22 cellular contexts compared by ENCODE assay signal in the genomic region with DNA sequence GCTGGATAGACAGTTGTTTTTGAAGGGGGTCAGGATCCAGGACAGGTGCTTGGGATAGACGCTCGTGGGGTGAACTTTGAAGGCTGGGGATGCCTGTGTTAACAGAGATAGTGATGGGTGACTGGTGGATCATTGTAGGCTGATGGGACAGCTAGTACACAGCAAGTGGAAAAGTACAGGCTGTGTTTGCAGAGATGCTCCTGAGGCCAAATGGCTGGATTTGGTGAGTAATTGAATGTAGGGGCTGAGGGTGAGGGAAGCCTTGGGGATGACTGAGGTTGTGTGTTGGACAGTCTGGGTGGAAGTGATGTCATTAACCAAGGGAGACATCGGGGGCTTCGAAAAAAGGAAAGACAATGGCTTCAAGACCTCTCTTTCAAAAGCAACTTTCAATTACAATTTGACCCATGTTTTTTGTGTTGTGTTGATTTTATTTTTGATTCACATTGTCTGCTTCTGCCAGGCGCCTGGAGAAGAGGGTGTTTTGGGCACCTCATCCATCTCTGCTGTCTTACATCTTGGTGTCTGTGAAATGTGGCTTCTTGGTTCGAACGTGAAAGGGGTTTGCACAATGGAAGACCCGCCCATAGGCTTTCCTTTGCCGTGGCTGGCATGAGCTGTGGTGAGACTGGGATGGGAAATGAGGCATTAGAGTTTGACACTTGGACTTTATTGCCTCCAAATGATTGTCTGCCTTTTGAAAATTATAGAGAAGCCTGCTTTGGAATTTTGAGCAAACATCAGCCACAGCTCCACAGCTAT.
"Had no signal": no experiment of that assay in that cellular context is flagged by ENCODE, and none has a peak within 500 bp of the region (broad histone marks: within the 10 kb centered on the region; RNA-seq: fewer than 3 reads in every experiment).

No MANE protein-coding gene starts in this region.

- H3K27ac ChIP-seq: foreskin keratinocyte, hepatocyte, left ventricle myocardium inferior, pancreas, right lobe of liver, skin epidermis, stomach, upper lobe of left lung had no signal

- H3K27me3 ChIP-seq: pancreas, right lobe of liver, upper lobe of left lung had no signal

- H3K9me3 ChIP-seq: left ventricle myocardium inferior, pancreas, right lobe of liver, stomach, upper lobe of left lung had no signal

- DNase-seq: activated effector memory CD4-positive, alpha-beta T cell treated with anti-CD3 and anti-CD28 coated beads, Interleukin-2, amount 50 U/mL, for 16 hours; activated naive CD4-positive, alpha-beta T cell treated with anti-CD3 and anti-CD28 coated beads, Interleukin-2, amount 10 ng/mL, durations not matched to agents 7 days and 5 days; activated T-cell treated with anti-CD3 and anti-CD28 coated beads for 4 hours; amygdala; cerebellar nuclear complex; effector CD4-positive, alpha-beta T cell; erythroblast; foreskin keratinocyte; immature natural killer cell; kidney glomerular epithelial cell; left ventricle myocardium inferior; mammary epithelial cell; pancreas; stomach; T-helper 9 cell; upper lobe of left lung had no signal

- H3K4me1 ChIP-seq: foreskin keratinocyte, pancreas, right lobe of liver had no signal

- H3K4me3 ChIP-seq: hepatocyte, left ventricle myocardium inferior, pancreas, right lobe of liver, skin epidermis, stomach, upper lobe of left lung had no signal

- ATAC-seq: foreskin keratinocyte; natural killer cell treated with Interleukin-12 subunit alpha and Interleukin-12 subunit beta and Interleukin-15 and Interleukin-18, amount 100 ng/mL, for 72 hours; pancreas; right lobe of liver; stimulated activated memory B cell treated with anti-CD40 and anti-IgM and Interleukin-4, amounts not matched to agents 10 μg/mL and 1 μg/mL and 100 μg/mL, for 72 hours; WTC11 had no signal

- H3K36me3 ChIP-seq: left ventricle myocardium inferior, pancreas, right lobe of liver, stomach, upper lobe of left lung had no signal
